Comparison of ENCODE assay signal across 24 cellular contexts in genomic region chr3:98613616-98614015, GRCh38. TPM values are rescaled to one million over a fixed set of nuclear protein-coding genes. Genes with fewer than 3 reads are reported as not detected.
DNase-seq lines count a peak whose midpoint lies in the region; ATAC-seq, FAIRE-seq and TF ChIP-seq lines count a peak whose summit lies in the region.
"Had no signal": no experiment of that assay in that cellular context is flagged by ENCODE, and none has a peak within 500 bp of the region (broad histone marks: within the 10 kb centered on the region; RNA-seq: fewer than 3 reads in every experiment).

No MANE protein-coding gene starts in this region.

- intact Hi-C loops in K562 (cut with micrococcal nuclease), result no loop called here

- peak; percentile 34 for DNase-seq in EL
- peak; percentile 56 for DNase-seq in M059J (ENCODE audit: low read depth)
- DNase-seq in K562 (ENCODE audit: extremely low read depth in 1 of 4, low spot score in 3 of 4), result no peak
- DNase-seq in myocyte (ENCODE audit: low read depth), result peak; percentile 31
- no peak for DNase-seq in GM10266 (ENCODE audit: extremely low spot score)
- DNase-seq in NCI-H2081 (lab: John Stamatoyannopoulos, UW), result no peak
- DNase-seq in AG08396 (ENCODE audit: low spot score), result no peak
- DNase-seq: activated CD4-positive, alpha-beta T cell treated with anti-CD3 and anti-CD28 coated beads, Interleukin-2, amount 50 U/mL, for 48 hours; activated gamma-delta T cell treated with Interleukin-2 at 50 U/mL for 16 hours; CD4-positive, alpha-beta memory T cell; effector CD4-positive, alpha-beta T cell; NCI-H2227 treated with DMSO at 0.1 percent for 48 hours; nephron progenitor cell; stimulated activated CD4-positive, alpha-beta T cell treated with anti-CD3 and anti-CD28 coated beads, Interleukin-2, amount 100 ng/mL, for 48 hours; stimulated activated naive CD4-positive, alpha-beta T cell treated with Interleukin-2 at 50 U/mL for 16 hours; T-helper 2 cell had no signal

- TF ChIP-seq RAD21 in K562 (CRISPR knock-in tag; conservative IDR thresholded peaks at IDR 0.05 in 1 of 2, IDR thresholded peaks at IDR 0.05 in 1 of 2), result no peak

- no peaks in the 10 kb centered on the region for H3K9me1 ChIP-seq in K562 (ENCODE audit: control insufficient read depth, insufficient read depth, low read length)

- POLR2A ChIA-PET in K562 (lab: Yijun Ruan, JAX), result interaction anchor here (0.5 kb wide), 1 partner anchor 12 kb away, joined by 3 read pairs; no protein-coding TSS in a partner anchor

- WGBS in K562 (ENCODE audit: insufficient coverage, low coverage, missing lambda C conversion rate), result 13% methylated on average over 4 of the region's 4 CpGs

- H4K20me1 ChIP-seq in K562 (replicated peaks; ENCODE audit: control insufficient read depth, insufficient read depth, low read length), result no peaks in the 10 kb centered on the region

- no peak overlapping the region for H3K27ac ChIP-seq in K562 (ENCODE audit: extremely low read depth, low read depth, low read length)
- H3K27ac ChIP-seq: gastroesophageal sphincter, prostate gland, SK-N-MC, tibial artery had no signal

- no peak overlapping the region for H3K4me3 ChIP-seq in K562
- H3K4me3 ChIP-seq: adrenal gland, gastroesophageal sphincter, Peyer's patch, prostate gland, SK-N-MC, skin epidermis, tibial artery had no signal

- H3K4me2 ChIP-seq in K562 (ENCODE audit: insufficient read depth, low read length), result no peak overlapping the region

- no peaks in the 10 kb centered on the region for H3K79me2 ChIP-seq in K562 (ENCODE audit: control insufficient read depth, insufficient read depth, low read length)

- TF ChIP-seq POLR2A in K562 (conservative IDR thresholded peaks at IDR 0.05), result no peak

- TF ChIP-seq EP300 in K562 (IDR thresholded peaks at IDR 0.05; ENCODE audit: low read length), result no peak

- peak overlapping the region; percentile 72 for H2AFZ ChIP-seq in K562 (ENCODE audit: low read depth, low read length)

- no peaks in the 10 kb centered on the region for H3K4me1 ChIP-seq in K562 (replicated peaks in 1 of 2; ENCODE audit: control insufficient read depth in 2 of 2, insufficient read depth in 2 of 2, low read length in 2 of 2)
- H3K4me1 ChIP-seq: adrenal gland, gastroesophageal sphincter, Peyer's patch, prostate gland, tibial artery had no signal

- H3K9me3 ChIP-seq in K562 (replicated peaks; ENCODE audit: control insufficient read depth, insufficient read depth, low read depth, low read length), result no peaks in the 10 kb centered on the region
- H3K9me3 ChIP-seq: adrenal gland, Peyer's patch, prostate gland, tibial artery had no signal

- no peak for FAIRE-seq in K562 (lab: Jason Lieb, UNC)

- CTCF ChIA-PET in K562 (lab: Yijun Ruan, JAX; ENCODE audit: low intra/inter-chr PET ratio), result no interaction called here

- TF ChIP-seq CTCF in K562 (IDR thresholded peaks at IDR 0.05 in 2 of 3, conservative IDR thresholded peaks at IDR 0.05 in 1 of 3; ENCODE audit: insufficient read depth in 2 of 3, low read depth in 1 of 3, low read length in 3 of 3), result no peak
- TF ChIP-seq CTCF in GM10266 (IDR thresholded peaks at IDR 0.05; ENCODE audit: control insufficient read depth, insufficient read depth, low read depth, missing control alignments), result no peak

- H3K36me3 ChIP-seq in K562 (ENCODE audit: control insufficient read depth, insufficient read depth, low read length), result no peaks in the 10 kb centered on the region
- H3K36me3 ChIP-seq: adrenal gland, gastroesophageal sphincter, Peyer's patch, prostate gland, tibial artery had no signal

- in situ Hi-C loops in K562 (cut with MboI), result no loop called here

- H3K9ac ChIP-seq in K562 (ENCODE audit: insufficient read depth in 1 of 2, low read depth in 2 of 2, low read length in 2 of 2), result no peak overlapping the region

- ATAC-seq in K562 (no peak), GM18861 (IDR thresholded peaks at IDR 0.05; ENCODE audit: unreplicated experiment) (no peak)

- BruUV-seq in K562 (replicated peaks; lab: Mats Ljungman, UMichigan), result no TSS peak

- no peaks in the 10 kb centered on the region for H3K27me3 ChIP-seq in K562 (ENCODE audit: control insufficient read depth in 2 of 2, insufficient read depth in 2 of 2, low read length in 2 of 2)
- H3K27me3 ChIP-seq: adrenal gland, gastroesophageal sphincter, Peyer's patch, tibial artery had no signal

TF ChIP-seq in K562, 482 proteins besides CTCF, POLR2A, EP300 and RAD21:
- TF ChIP-seq BRF1 (IDR thresholded peaks at IDR 0.05; ENCODE audit: borderline replicate concordance, extremely low read depth, insufficient read length) (no peak), HSF4 (CRISPR knock-in tag; IDR thresholded peaks at IDR 0.05; ENCODE audit: borderline replicate concordance) (no peak), HDAC3 (IDR thresholded peaks at IDR 0.05; ENCODE audit: borderline replicate concordance, partially characterized antibody) (no peak), PPARD (CRISPR knock-in tag; IDR thresholded peaks at IDR 0.05) (no peak), CGGBP1 (CRISPR knock-in tag; IDR thresholded peaks at IDR 0.05) (no peak), HDAC6 (IDR thresholded peaks at IDR 0.05; ENCODE audit: low read depth, low read length) (no peak)

RNA-seq across cellular contexts. Expression of gene CPOX, which starts 20.2 kb away (rescaled TPM):
- 68.9 and 94.6 TPM in 2 replicates for total RNA-seq in M059J (2014; rRNA removed; shearing (Covaris generic))
- total RNA-seq in K562 (2011; cell fraction: chromatin; rRNA removed; ENCODE audit: low replicate concordance), result 66.8 and 112 TPM in 2 replicates
- total RNA-seq in K562 (2011; cell fraction: nucleolus; rRNA removed), result 37.4 and 46.7 TPM in 2 replicates
- total RNA-seq in K562 (2011; cell fraction: nucleoplasm; rRNA removed), result 59.3 and 65.6 TPM in 2 replicates
- 42.4 and 43.8 TPM in 2 replicates for total RNA-seq in K562 (2014; rRNA removed)
- total RNA-seq in K562 (2014; rRNA removed; fragmentation: Illumina TruSeq; extraction: Trizol), result 24.8 and 28.4 TPM in 2 replicates
- 17.7 and 18.9 TPM in 2 replicates for total RNA-seq in K562 (2015; rRNA removed; fragmentation: Illumina TruSeq; extraction: Trizol)
- 28.4 and 31.4 TPM in 2 replicates for total RNA-seq in K562 (2021)
- 76.7 and 82.1 TPM in 2 replicates for polyA plus RNA-seq in K562 (2011; rRNA removed)
- polyA plus RNA-seq in K562 (2011; cell fraction: cytosol; rRNA removed), result 46.4 and 49.0 TPM in 2 replicates
- polyA plus RNA-seq in K562 (2011; cell fraction: nucleus; rRNA removed), result 122 and 125 TPM in 2 replicates
- 31.4 and 34.0 TPM in 2 replicates for polyA plus RNA-seq in K562 (2012)
- polyA plus RNA-seq in K562 (2014; fragmentation: Illumina TruSeq; extraction: Trizol), result 20.7 and 25.7 TPM in 2 replicates
- polyA plus RNA-seq in K562 (2014; fragmentation: Nextera tagmentation; extraction: Ambion mirVana), result 10 to 100 TPM; 14.6 to 17.4 TPM
- polyA plus RNA-seq in K562 (2014; rRNA removed), result 23.0 and 28.6 TPM in 2 replicates
- polyA minus RNA-seq in K562 (2011; rRNA and poly(A)+ RNA removed), result 54.0 and 58.4 TPM in 2 replicates
- polyA minus RNA-seq in K562 (2011; cell fraction: cytosol; rRNA and poly(A)+ RNA removed), result 27.6 and 36.0 TPM in 2 replicates
- polyA minus RNA-seq in K562 (2011; cell fraction: nucleus; rRNA and poly(A)+ RNA removed), result 38.9 and 49.3 TPM in 2 replicates
- total RNA-seq in myocyte, result 18.2 and 19.1 TPM in 2 replicates
- polyA plus RNA-seq in myocyte (2012), result 10.3 TPM

Comparison
In these comparisons a context has a peak if more than half of its experiments do, and no peak if none do; other contexts are left out.
1. DNase-seq: peak in EL (single experiment), M059J (single experiment) and myocyte (single experiment); none in K562 (0 of 4), GM10266 (single experiment), NCI-H2081 (0 of 2) and AG08396 (single experiment).